39 cellular contexts compared by ENCODE assay signal in genomic region chr15:46894644-46895043, GRCh38.
"Had no signal": no experiment of that assay in that cellular context is flagged by ENCODE, and none has a peak within 500 bp of the region (broad histone marks: within the 10 kb centered on the region; RNA-seq: fewer than 3 reads in every experiment).

No MANE protein-coding gene starts in this region.

- DNase-seq: activated effector memory CD4-positive, alpha-beta T cell treated with anti-CD3 and anti-CD28 coated beads, Interleukin-2, amount 50 U/mL, for 16 hours; activated effector memory CD4-positive, alpha-beta T cell treated with Interleukin-2 at 50 U/mL for 16 hours; activated gamma-delta T cell; activated gamma-delta T cell treated with Interleukin-2 at 50 U/mL for 16 hours; activated naive CD4-positive, alpha-beta T cell; activated naive CD4-positive, alpha-beta T cell treated with anti-CD3 and anti-CD28 coated beads for 36 hours; activated naive CD4-positive, alpha-beta T cell treated with anti-CD3 and anti-CD28 coated beads, Interleukin-2, amount 10 ng/mL, durations not matched to agents 7 days and 5 days; activated naive CD4-positive, alpha-beta T cell treated with Interleukin-2 at 50 U/mL for 16 hours; activated naive CD8-positive, alpha-beta T cell treated with anti-CD3 and anti-CD28 coated beads for 36 hours; activated naive CD8-positive, alpha-beta T cell treated with anti-CD3 and anti-CD28 coated beads, Interleukin-2, amount 10 ng/mL, durations not matched to agents 7 days and 5 days; activated naive CD8-positive, alpha-beta T cell treated with anti-CD3 and anti-CD28 coated beads, Interleukin-2, amount 50 U/mL, for 24 hours; activated T-cell treated with anti-CD3 and anti-CD28 coated beads for 4 hours; activated T-cell treated with anti-CD3 and anti-CD28 coated beads, Interleukin-2, amount 50 U/mL, for 1 hour; activated T-cell treated with anti-CD3 and anti-CD28 coated beads, Interleukin-2, amount 50 U/mL, for 24 hours; activated T-cell treated with anti-CD3 and anti-CD28 coated beads, Interleukin-2, amount 50 U/mL, for 4 hours; activated T-cell treated with anti-CD3 and anti-CD28 coated beads, Interleukin-2, amount 50 U/mL, for 48 hours; activated T-cell treated with anti-CD3 and anti-CD28 coated beads, Interleukin-2, amount 50 U/mL, for 72 hours; adrenal gland; amniotic stem cell; amygdala; anterior cingulate cortex; body of pancreas; brain microvascular endothelial cell; caudate nucleus; central memory CD4-positive, alpha-beta T cell; cerebellar nuclear complex had no signal

- H3K9me3 Mint-ChIP-seq: brain had no signal

- H3K27me3 ChIP-seq: adrenal gland, ascending aorta, body of pancreas, brain microvascular endothelial cell, breast epithelium, cardiac muscle cell had no signal

- H3K27ac Mint-ChIP-seq: activated naive CD4-positive, alpha-beta T cell treated with anti-CD3 and anti-CD28 coated beads for 36 hours; activated naive CD4-positive, alpha-beta T cell treated with anti-CD3 and anti-CD28 coated beads, Interleukin-2, amount 10 ng/mL, durations not matched to agents 7 days and 5 days; activated naive CD4-positive, alpha-beta T cell treated with anti-CD3 and anti-CD28 coated beads, Interleukin-2, amount 50 U/mL, for 24 hours; activated naive CD4-positive, alpha-beta T cell treated with anti-CD3 and anti-CD28 coated beads, Interleukin-2, amount 50 U/mL, for 72 hours; activated naive CD8-positive, alpha-beta T cell; activated naive CD8-positive, alpha-beta T cell treated with anti-CD3 and anti-CD28 coated beads for 36 hours; activated naive CD8-positive, alpha-beta T cell treated with anti-CD3 and anti-CD28 coated beads, Interleukin-2, amount 10 ng/mL, durations not matched to agents 7 days and 5 days; activated naive CD8-positive, alpha-beta T cell treated with anti-CD3 and anti-CD28 coated beads, Interleukin-2, amount 50 U/mL, for 24 hours; activated T-cell treated with anti-CD3 and anti-CD28 coated beads, Interleukin-2, amount 50 U/mL, for 24 hours; activated T-cell treated with anti-CD3 and anti-CD28 coated beads, Interleukin-2, amount 50 U/mL, for 72 hours; activated T-helper 1 cell treated with anti-CD3 and anti-CD28 coated beads, Interleukin-12 subunit alpha, Interleukin-12 subunit beta, Interleukin-2, Interleukin-4 antibody, amounts not matched to agents 30 ng/mL and 10 ng/mL and 1 ng/mL, durations not matched to agents 14 hours and 24 hours and 36 hours; activated T-helper 17 cell treated with anti-CD3 and anti-CD28 coated beads, Interleukin-2, amount 50 U/mL, for 72 hours; activated T-helper 2 cell treated with anti-CD3 and anti-CD28 coated beads, Interferon-gamma antibody, Interleukin-2, Interleukin-4, amounts not matched to agents 10 μg/mL and 5 μg/mL and 100 μg/mL, durations not matched to agents 14 hours and 24 hours and 36 hours; brain had no signal

- ATAC-seq: activated naive CD4-positive, alpha-beta T cell treated with anti-CD3 and anti-CD28 coated beads, Interleukin-2, amount 50 U/mL, for 72 hours; activated naive CD8-positive, alpha-beta T cell treated with anti-CD3 and anti-CD28 coated beads, Interleukin-2, amount 50 U/mL, for 24 hours; activated T-cell treated with anti-CD3 and anti-CD28 coated beads, Interleukin-2, amount 50 U/mL, for 4 hours; activated T-cell treated with anti-CD3 and anti-CD28 coated beads, Interleukin-2, amount 50 U/mL, for 72 hours; activated T-helper 17 cell treated with anti-CD3 and anti-CD28 coated beads, Interleukin-2, amount 50 U/mL, for 72 hours; body of pancreas had no signal

- H3K36me3 ChIP-seq: adrenal gland, ascending aorta, brain microvascular endothelial cell, breast epithelium, cardiac muscle cell had no signal

- H3K4me3 ChIP-seq: adrenal gland, ascending aorta, body of pancreas, breast epithelium, cardiac muscle cell had no signal

- H3K27me3 Mint-ChIP-seq: activated naive CD4-positive, alpha-beta T cell treated with anti-CD3 and anti-CD28 coated beads, Interleukin-2, amount 10 ng/mL, durations not matched to agents 7 days and 5 days; activated naive CD8-positive, alpha-beta T cell; activated naive CD8-positive, alpha-beta T cell treated with anti-CD3 and anti-CD28 coated beads for 36 hours; activated naive CD8-positive, alpha-beta T cell treated with anti-CD3 and anti-CD28 coated beads, Interleukin-2, amount 10 ng/mL, durations not matched to agents 7 days and 5 days; activated naive CD8-positive, alpha-beta T cell treated with anti-CD3 and anti-CD28 coated beads, Interleukin-2, amount 50 U/mL, for 24 hours; activated T-cell treated with anti-CD3 and anti-CD28 coated beads, Interleukin-2, amount 50 U/mL, for 24 hours; activated T-helper 17 cell treated with anti-CD3 and anti-CD28 coated beads, Interleukin-2, amount 50 U/mL, for 72 hours; brain; central memory CD8-positive, alpha-beta T cell had no signal

- H3K9me3 ChIP-seq: adrenal gland, ascending aorta, body of pancreas, breast epithelium had no signal

- FAIRE-seq: astrocyte, bronchial epithelial cell had no signal

- H3K27ac ChIP-seq: adrenal gland, ascending aorta, body of pancreas, brain microvascular endothelial cell, breast epithelium, cardiac muscle cell had no signal

- H3K4me1 ChIP-seq: adrenal gland, ascending aorta, body of pancreas, breast epithelium had no signal

- H3K4me1 Mint-ChIP-seq: activated naive CD4-positive, alpha-beta T cell treated with anti-CD3 and anti-CD28 coated beads, Interleukin-2, amount 10 ng/mL, durations not matched to agents 7 days and 5 days; activated naive CD4-positive, alpha-beta T cell treated with anti-CD3 and anti-CD28 coated beads, Interleukin-2, amount 50 U/mL, for 24 hours; activated naive CD8-positive, alpha-beta T cell treated with anti-CD3 and anti-CD28 coated beads for 36 hours; activated naive CD8-positive, alpha-beta T cell treated with anti-CD3 and anti-CD28 coated beads, Interleukin-2, amount 10 ng/mL, durations not matched to agents 7 days and 5 days; activated naive CD8-positive, alpha-beta T cell treated with anti-CD3 and anti-CD28 coated beads, Interleukin-2, amount 50 U/mL, for 24 hours; activated T-helper 17 cell treated with anti-CD3 and anti-CD28 coated beads, Interleukin-2, amount 50 U/mL, for 72 hours; central memory CD8-positive, alpha-beta T cell had no signal

- H3K4me3 Mint-ChIP-seq: activated naive CD4-positive, alpha-beta T cell treated with anti-CD3 and anti-CD28 coated beads for 36 hours; activated naive CD4-positive, alpha-beta T cell treated with anti-CD3 and anti-CD28 coated beads, Interleukin-2, amount 10 ng/mL, durations not matched to agents 7 days and 5 days; activated naive CD4-positive, alpha-beta T cell treated with anti-CD3 and anti-CD28 coated beads, Interleukin-2, amount 50 U/mL, for 24 hours; activated naive CD8-positive, alpha-beta T cell; activated naive CD8-positive, alpha-beta T cell treated with anti-CD3 and anti-CD28 coated beads for 36 hours; activated naive CD8-positive, alpha-beta T cell treated with anti-CD3 and anti-CD28 coated beads, Interleukin-2, amount 10 ng/mL, durations not matched to agents 7 days and 5 days; activated naive CD8-positive, alpha-beta T cell treated with anti-CD3 and anti-CD28 coated beads, Interleukin-2, amount 50 U/mL, for 24 hours; activated T-cell treated with anti-CD3 and anti-CD28 coated beads, Interleukin-2, amount 50 U/mL, for 24 hours; activated T-cell treated with anti-CD3 and anti-CD28 coated beads, Interleukin-2, amount 50 U/mL, for 4 hours; activated T-cell treated with anti-CD3 and anti-CD28 coated beads, Interleukin-2, amount 50 U/mL, for 72 hours; activated T-helper 1 cell treated with anti-CD3 and anti-CD28 coated beads, Interleukin-12 subunit alpha, Interleukin-12 subunit beta, Interleukin-2, Interleukin-4 antibody, amounts not matched to agents 30 ng/mL and 10 ng/mL and 1 ng/mL, durations not matched to agents 14 hours and 24 hours and 36 hours; activated T-helper 17 cell treated with anti-CD3 and anti-CD28 coated beads, Interleukin-2, amount 50 U/mL, for 72 hours; brain; central memory CD8-positive, alpha-beta T cell had no signal

- H3K36me3 Mint-ChIP-seq: activated naive CD4-positive, alpha-beta T cell treated with anti-CD3 and anti-CD28 coated beads, Interleukin-2, amount 10 ng/mL, durations not matched to agents 7 days and 5 days; activated naive CD4-positive, alpha-beta T cell treated with anti-CD3 and anti-CD28 coated beads, Interleukin-2, amount 50 U/mL, for 24 hours; activated naive CD8-positive, alpha-beta T cell; activated naive CD8-positive, alpha-beta T cell treated with anti-CD3 and anti-CD28 coated beads for 36 hours; activated naive CD8-positive, alpha-beta T cell treated with anti-CD3 and anti-CD28 coated beads, Interleukin-2, amount 10 ng/mL, durations not matched to agents 7 days and 5 days; brain had no signal
